ENCODE assay signal across 8 cellular contexts in genomic region chr11:68040957-68041591, GRCh38. TPM values are rescaled to one million over a fixed set of nuclear protein-coding genes. Genes with fewer than 3 reads are reported as not detected.
DNase-seq lines count a peak whose midpoint lies in the region; ATAC-seq and TF ChIP-seq lines count a peak whose summit lies in the region.
"Had no signal": no experiment of that assay in that cellular context is flagged by ENCODE, and none has a peak within 500 bp of the region (broad histone marks: within the 10 kb centered on the region; RNA-seq: fewer than 3 reads in every experiment).

No MANE protein-coding gene starts in this region.

- no peak overlapping the region for H3K4me3 ChIP-seq in hepatocyte
- H3K4me3 ChIP-seq in stomach smooth muscle (ENCODE audit: low read length in 2 of 2): peak overlapping the region; percentile 79 to 82

- ATAC-seq in HG02642 (IDR thresholded peaks at IDR 0.05; ENCODE audit: poor library complexity, unreplicated experiment) (peak; percentile 1), HG03196 (IDR thresholded peaks at IDR 0.05; ENCODE audit: unreplicated experiment) (no peak), HG02938 (IDR thresholded peaks at IDR 0.05; ENCODE audit: unreplicated experiment) (no peak)
- ATAC-seq in activated CD8-positive, alpha-beta T cell treated with anti-CD3 and anti-CD28 coated beads for 36 hours: no peak

- intact Hi-C loops in activated CD8-positive, alpha-beta T cell treated with anti-CD3 and anti-CD28 coated beads for 36 hours (cut with micrococcal nuclease): no loop called here

- H3K9me3 ChIP-seq in hepatocyte (ENCODE audit: low read depth): no peaks in the 10 kb centered on the region
- no peaks in the 10 kb centered on the region for H3K9me3 ChIP-seq in stomach smooth muscle (ENCODE audit: control insufficient read depth in 2 of 2, low read length in 2 of 2)

- POLR2A ChIA-PET in activated CD8-positive, alpha-beta T cell treated with anti-CD3 and anti-CD28 coated beads for 36 hours (lab: Charles Lee): interaction anchor here (1.2 to 7.4 kb wide), 4 partner anchors 10 to 14 kb away, joined by 3 to 45 read pairs (median 12); partner anchors contain the start of gene NDUFS8
- POLR2A ChIA-PET in GM10248 (lab: Yijun Ruan, JAX): interaction anchor here (1.0 kb wide), 1 partner anchor 554 kb away, joined by 3 read pairs; no protein-coding TSS in a partner anchor

- TF ChIP-seq CTCF in activated CD8-positive, alpha-beta T cell treated with anti-CD3 and anti-CD28 coated beads for 36 hours (IDR thresholded peaks at IDR 0.05): no peak
- no peak for TF ChIP-seq CTCF in hepatocyte (IDR thresholded peaks at IDR 0.05; ENCODE audit: poor library complexity)
- TF ChIP-seq CTCF in GM10248 (IDR thresholded peaks at IDR 0.05; ENCODE audit: control extremely low read depth, extremely low read depth, low read depth, missing control alignments): no peak

- peaks cover 7% of the 10 kb centered on the region for H3K79me2 ChIP-seq in hepatocyte

- no peak for DNase-seq in activated CD8-positive, alpha-beta T cell treated with anti-CD3 and anti-CD28 coated beads for 36 hours
- DNase-seq in hepatocyte (ENCODE audit: low spot score) (no peak), GM10248 (ENCODE audit: extremely low spot score) (no peak)

- H3K36me3 ChIP-seq in hepatocyte (replicated peaks; ENCODE audit: insufficient read depth, low read depth): no peaks in the 10 kb centered on the region
- peaks cover under 1 to 14% of the 10 kb centered on the region in 2 donors for H3K36me3 ChIP-seq in stomach smooth muscle (ENCODE audit: control insufficient read depth in 2 of 2, insufficient read depth in 2 of 2, low read length in 2 of 2)

- H3K4me2 ChIP-seq in hepatocyte: peak overlapping the region; percentile 84

- H3K27me3 Mint-ChIP-seq in activated CD8-positive, alpha-beta T cell treated with anti-CD3 and anti-CD28 coated beads for 36 hours: no peaks in the 10 kb centered on the region

- H3K4me3 Mint-ChIP-seq in activated CD8-positive, alpha-beta T cell treated with anti-CD3 and anti-CD28 coated beads for 36 hours: peak overlapping the region; percentile 81
- H3K4me3 Mint-ChIP-seq: neural crest cell had no signal

- H3K9ac ChIP-seq in stomach smooth muscle (ENCODE audit: low read length in 2 of 2): peak overlapping the region; percentile 78 to 93

- H3K9me2 ChIP-seq in hepatocyte (replicated peaks; ENCODE audit: insufficient read depth): no peaks in the 10 kb centered on the region

- no peaks in the 10 kb centered on the region for H3K9me3 Mint-ChIP-seq in activated CD8-positive, alpha-beta T cell treated with anti-CD3 and anti-CD28 coated beads for 36 hours
- H3K9me3 Mint-ChIP-seq: neural crest cell had no signal

- H3K4me1 ChIP-seq in hepatocyte (ENCODE audit: insufficient read depth) (peaks cover 27% of the 10 kb centered on the region), stomach smooth muscle (ENCODE audit: control insufficient read depth, insufficient read depth, low read length) (peaks cover 52% of the 10 kb centered on the region)

- H2AFZ ChIP-seq in hepatocyte: peak overlapping the region; percentile 49

- CTCF ChIA-PET in activated CD8-positive, alpha-beta T cell treated with anti-CD3 and anti-CD28 coated beads for 36 hours (lab: Charles Lee): no interaction called here
- CTCF ChIA-PET in GM10248 (lab: Yijun Ruan, JAX): interaction anchor here (1.1 to 2.7 kb wide), 5 partner anchors 10 to 168 kb away, joined by 3 to 13 read pairs (median 4); partner anchors contain the start of gene NDUFS8

- peaks cover 2% of the 10 kb centered on the region for H3K36me3 Mint-ChIP-seq in activated CD8-positive, alpha-beta T cell treated with anti-CD3 and anti-CD28 coated beads for 36 hours (ENCODE audit: low read depth)

- H3K27ac ChIP-seq in hepatocyte: peak overlapping the region; percentile 34
- H3K27ac ChIP-seq in stomach smooth muscle (ENCODE audit: low read length): peak overlapping the region; percentile 86

- 92% methylated on average over 20 of the region's 23 CpGs for WGBS in hepatocyte (ENCODE audit: low lambda C conversion rate, missing lambda C conversion rate)

- H3K4me1 Mint-ChIP-seq in activated CD8-positive, alpha-beta T cell treated with anti-CD3 and anti-CD28 coated beads for 36 hours (ENCODE audit: low read depth): peaks cover 13% of the 10 kb centered on the region

- H3K27me3 ChIP-seq in hepatocyte: no peaks in the 10 kb centered on the region
- H3K27me3 ChIP-seq in stomach smooth muscle (ENCODE audit: control insufficient read depth in 1 of 2, insufficient read depth in 2 of 2, low read length in 2 of 2): no peaks in the 10 kb centered on the region

- H3K27ac Mint-ChIP-seq in activated CD8-positive, alpha-beta T cell treated with anti-CD3 and anti-CD28 coated beads for 36 hours: peak overlapping the region; percentile 91

- H4K20me1 ChIP-seq in hepatocyte (ENCODE audit: insufficient read depth, poor library complexity, severe bottlenecking): no peaks in the 10 kb centered on the region

RNA-seq across cellular contexts. Expression of gene TCIRG1, which starts 2.2 kb away (rescaled TPM):
- 100 to 1,000 TPM; 129 to 138 TPM for total RNA-seq in activated CD8-positive, alpha-beta T cell treated with anti-CD3 and anti-CD28 coated beads for 36 hours
- total RNA-seq in hepatocyte: 61.0 and 77.4 TPM in 2 replicates
- polyA plus RNA-seq in hepatocyte: 125 and 199 TPM in 2 replicates

RNA-seq across cellular contexts. Expression of gene NDUFS8, which starts 10.6 kb away (rescaled TPM):
- total RNA-seq in activated CD8-positive, alpha-beta T cell treated with anti-CD3 and anti-CD28 coated beads for 36 hours: 100 to 1,000 TPM; 105 to 109 TPM
- 100 and 111 TPM in 2 replicates for total RNA-seq in hepatocyte
- 286 and 287 TPM in 2 replicates for polyA plus RNA-seq in hepatocyte

RNA-seq across cellular contexts. Expression of gene ALDH3B1, which starts 30.9 kb away (rescaled TPM):
- under 1 TPM; 0.09 to 0.11 TPM for total RNA-seq in activated CD8-positive, alpha-beta T cell treated with anti-CD3 and anti-CD28 coated beads for 36 hours
- 11.7 and 15.4 TPM in 2 replicates for total RNA-seq in hepatocyte
- polyA plus RNA-seq in hepatocyte: 15.7 and 16.9 TPM in 2 replicates

RNA-seq across cellular contexts. Expression of gene UNC93B1, which starts 37.2 kb away (rescaled TPM):
- total RNA-seq in activated CD8-positive, alpha-beta T cell treated with anti-CD3 and anti-CD28 coated beads for 36 hours: 10 to 100 TPM; 12.4 to 13.0 TPM
- total RNA-seq in hepatocyte: 22.6 and 23.5 TPM in 2 replicates
- polyA plus RNA-seq in hepatocyte: 38.0 and 42.9 TPM in 2 replicates

Comparison
In these comparisons a context has a peak if more than half of its experiments do, and no peak if none do; other contexts are left out.
1. RNA of gene ALDH3B1, which starts 30.9 kb away (total RNA-seq): 11.7 to 15.4 TPM in hepatocyte; 0.09 to 0.11 TPM in activated CD8-positive, alpha-beta T cell treated with anti-CD3 and anti-CD28 coated beads for 36 hours; every median in the first group is over 10 times any median in the second.